8 cellular contexts compared by ENCODE assay signal in the genomic region with DNA sequence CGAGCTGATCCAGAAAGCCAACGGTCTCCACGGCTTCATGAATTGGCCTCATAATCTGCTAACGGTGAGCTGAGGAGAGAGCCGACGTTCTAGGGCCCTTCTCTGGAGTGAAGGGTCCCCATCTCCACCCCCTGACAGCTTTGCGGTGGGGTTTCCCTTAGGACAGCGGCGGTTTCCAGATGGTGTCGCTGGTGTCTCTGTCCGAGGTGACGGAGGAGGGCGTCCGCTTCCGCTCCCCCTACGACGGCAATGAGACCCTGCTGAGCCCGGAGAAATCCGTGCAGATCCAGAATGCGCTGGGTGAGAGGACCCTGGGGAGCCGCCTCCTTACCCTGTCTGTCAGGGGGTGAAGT. TPM values are rescaled to one million over a fixed set of nuclear protein-coding genes. Genes with fewer than 3 reads are reported as not detected.
DNase-seq lines count a peak whose midpoint lies in the region; ATAC-seq and TF ChIP-seq lines count a peak whose summit lies in the region.

No MANE protein-coding gene starts in this region.

- H3K4me2 ChIP-seq in mesenchymal stem cell (ENCODE audit: low read length, poor library complexity, severe bottlenecking): peak overlapping the region; percentile 96

- H3K27ac Mint-ChIP-seq in type B pancreatic cell: peak overlapping the region; percentile 69

- peaks cover 3% of the 10 kb centered on the region for H3K4me1 ChIP-seq in colonic mucosa
- peaks cover 5% of the 10 kb centered on the region for H3K4me1 ChIP-seq in mesenchymal stem cell (ENCODE audit: control insufficient read depth, insufficient read depth, low read depth, low read length)

- H3K14ac ChIP-seq in mesenchymal stem cell (ENCODE audit: low read length in 2 of 2): no peak overlapping the region

- H3K4me3 Mint-ChIP-seq in type B pancreatic cell: peak overlapping the region; percentile 94

- no peak overlapping the region for H2BK120ac ChIP-seq in mesenchymal stem cell (ENCODE audit: low read depth, low read length)

- peak; percentile 28 for ATAC-seq in HG02642 (IDR thresholded peaks at IDR 0.05; ENCODE audit: poor library complexity, unreplicated experiment)

- no peak for TF ChIP-seq CTCF in colonic mucosa (IDR thresholded peaks at IDR 0.05)
- no peak for TF ChIP-seq CTCF in type B pancreatic cell (conservative IDR thresholded peaks at IDR 0.05)

- no peaks in the 10 kb centered on the region for H3K9me3 ChIP-seq in colonic mucosa
- H3K9me3 ChIP-seq in mesenchymal stem cell (ENCODE audit: control insufficient read depth, low read length): no peaks in the 10 kb centered on the region

- no peak overlapping the region for H3K4ac ChIP-seq in mesenchymal stem cell (ENCODE audit: low read depth in 1 of 2, low read length in 2 of 2)

- H2AK5ac ChIP-seq in mesenchymal stem cell (ENCODE audit: low read length, severe bottlenecking): no peak overlapping the region

- WGBS in mesenchymal stem cell: under 1% methylated on average over 21 of the region's 21 CpGs

- peaks cover 11% of the 10 kb centered on the region for H3K79me1 ChIP-seq in mesenchymal stem cell (replicated peaks; ENCODE audit: low read length, poor library complexity, severe bottlenecking)

- no peak overlapping the region for H3K23ac ChIP-seq in mesenchymal stem cell (ENCODE audit: low read length in 2 of 2)

- H3K9ac ChIP-seq in colonic mucosa (ENCODE audit: low read depth in 2 of 2, low read length in 2 of 2): peak overlapping the region; percentile 80 to 84
- peak overlapping the region; percentile 92 for H3K9ac ChIP-seq in mesenchymal stem cell (ENCODE audit: low read length)

- H3K36me3 Mint-ChIP-seq in type B pancreatic cell: no peaks in the 10 kb centered on the region

- H4K91ac ChIP-seq in mesenchymal stem cell (ENCODE audit: low read length): no peak overlapping the region

- no peaks in the 10 kb centered on the region for H3K27me3 Mint-ChIP-seq in type B pancreatic cell

- peaks cover 11% of the 10 kb centered on the region for H3K4me1 Mint-ChIP-seq in type B pancreatic cell (ENCODE audit: unreplicated experiment)

- peak; percentile 59 for DNase-seq in NCI-H1092 treated with DMSO at 0.1 percent for 48 hours (lab: John Stamatoyannopoulos, UW)
- no peak for DNase-seq in NCI-H1092 (lab: John Stamatoyannopoulos, UW)
- DNase-seq in colonic mucosa: peak; percentile 41
- DNase-seq in mesenchymal stem cell: peak; percentile 40
- DNase-seq in type B pancreatic cell (ENCODE audit: extremely low spot score, unreplicated experiment): no peak
- DNase-seq in HT-29 (ENCODE audit: low spot score): no peak

- H3K4me3 ChIP-seq in colonic mucosa (peak overlapping the region; percentile 97), mesenchymal stem cell (ENCODE audit: insufficient read depth in 1 of 2, low read depth in 1 of 2, low read length in 2 of 2) (peak overlapping the region; percentile 92 to 93)

- H2BK12ac ChIP-seq in mesenchymal stem cell (ENCODE audit: low read length in 2 of 2): no peak overlapping the region

- H3K36me3 ChIP-seq in colonic mucosa (no peaks in the 10 kb centered on the region), mesenchymal stem cell (ENCODE audit: control insufficient read depth in 1 of 2, insufficient read depth in 2 of 2, low read depth in 1 of 2, low read length in 2 of 2) (peaks cover under 1 to 4% of the 10 kb centered on the region in 2 experiments)

- no peak overlapping the region for H2BK5ac ChIP-seq in mesenchymal stem cell (ENCODE audit: low read depth, low read length, poor library complexity, severe bottlenecking)

- peak overlapping the region; percentile 100 for H2AFZ ChIP-seq in mesenchymal stem cell (ENCODE audit: low read depth, low read length)

- intact Hi-C loops in colonic mucosa (cut with DNase I): no loop called here

- H3K27ac ChIP-seq in colonic mucosa (no peak overlapping the region), mesenchymal stem cell (ENCODE audit: low read length, poor library complexity, severe bottlenecking) (no peak overlapping the region)

- peak overlapping the region; percentile 93 for H4K8ac ChIP-seq in mesenchymal stem cell (ENCODE audit: low read length)

- no peaks in the 10 kb centered on the region for H3K27me3 ChIP-seq in colonic mucosa
- H3K27me3 ChIP-seq in mesenchymal stem cell (ENCODE audit: control insufficient read depth in 1 of 2, insufficient read depth in 1 of 2, low read length in 2 of 2): peaks cover 0 to 4% of the 10 kb centered on the region in 2 experiments

- peak overlapping the region in 1 of 2 experiments; percentile 33 for H3K18ac ChIP-seq in mesenchymal stem cell (ENCODE audit: low read depth in 1 of 2, low read length in 2 of 2)

- no peak overlapping the region for H2BK15ac ChIP-seq in mesenchymal stem cell (ENCODE audit: low read depth, poor library complexity, severe bottlenecking)

- H3K9me3 Mint-ChIP-seq in type B pancreatic cell: no peaks in the 10 kb centered on the region

TF ChIP-seq in PFSK-1, 5 proteins besides CTCF, POLR2A, EP300 and RAD21:
- TF ChIP-seq SIN3A (IDR thresholded peaks at IDR 0.05; ENCODE audit: borderline replicate concordance, insufficient read depth, low read length): no peak
- TF ChIP-seq, protein P1, sequence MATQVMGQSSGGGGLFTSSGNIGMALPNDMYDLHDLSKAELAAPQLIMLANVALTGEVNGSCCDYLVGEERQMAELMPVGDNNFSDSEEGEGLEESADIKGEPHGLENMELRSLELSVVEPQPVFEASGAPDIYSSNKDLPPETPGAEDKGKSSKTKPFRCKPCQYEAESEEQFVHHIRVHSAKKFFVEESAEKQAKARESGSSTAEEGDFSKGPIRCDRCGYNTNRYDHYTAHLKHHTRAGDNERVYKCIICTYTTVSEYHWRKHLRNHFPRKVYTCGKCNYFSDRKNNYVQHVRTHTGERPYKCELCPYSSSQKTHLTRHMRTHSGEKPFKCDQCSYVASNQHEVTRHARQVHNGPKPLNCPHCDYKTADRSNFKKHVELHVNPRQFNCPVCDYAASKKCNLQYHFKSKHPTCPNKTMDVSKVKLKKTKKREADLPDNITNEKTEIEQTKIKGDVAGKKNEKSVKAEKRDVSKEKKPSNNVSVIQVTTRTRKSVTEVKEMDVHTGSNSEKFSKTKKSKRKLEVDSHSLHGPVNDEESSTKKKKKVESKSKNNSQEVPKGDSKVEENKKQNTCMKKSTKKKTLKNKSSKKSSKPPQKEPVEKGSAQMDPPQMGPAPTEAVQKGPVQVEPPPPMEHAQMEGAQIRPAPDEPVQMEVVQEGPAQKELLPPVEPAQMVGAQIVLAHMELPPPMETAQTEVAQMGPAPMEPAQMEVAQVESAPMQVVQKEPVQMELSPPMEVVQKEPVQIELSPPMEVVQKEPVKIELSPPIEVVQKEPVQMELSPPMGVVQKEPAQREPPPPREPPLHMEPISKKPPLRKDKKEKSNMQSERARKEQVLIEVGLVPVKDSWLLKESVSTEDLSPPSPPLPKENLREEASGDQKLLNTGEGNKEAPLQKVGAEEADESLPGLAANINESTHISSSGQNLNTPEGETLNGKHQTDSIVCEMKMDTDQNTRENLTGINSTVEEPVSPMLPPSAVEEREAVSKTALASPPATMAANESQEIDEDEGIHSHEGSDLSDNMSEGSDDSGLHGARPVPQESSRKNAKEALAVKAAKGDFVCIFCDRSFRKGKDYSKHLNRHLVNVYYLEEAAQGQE (IDR thresholded peaks at IDR 0.05; ENCODE audit: insufficient read depth in 1 of 2, low read depth in 2 of 2, low read length in 2 of 2): peak; percentile 74 to 84

RNA-seq across cellular contexts. Expression of gene QTRT1, which starts 0.7 kb away (rescaled TPM):
- 120 TPM for polyA plus RNA-seq in PFSK-1 (2012; ENCODE audit: insufficient read length, low read depth)
- total RNA-seq in colonic mucosa: 10 to 100 TPM; 74.9 to 94.1 TPM
- 15.1 TPM for polyA plus RNA-seq in mesenchymal stem cell (2013, experiment 1 of 2)
- polyA plus RNA-seq in mesenchymal stem cell (2013, experiment 2 of 2): 14.3 TPM
- 39.2 and 67.7 TPM in 2 replicates for total RNA-seq in type B pancreatic cell (ENCODE audit: low replicate concordance)
- 32.7 and 36.0 TPM in 2 replicates for total RNA-seq in HT-29 (2014; rRNA removed; shearing (Covaris generic))

RNA-seq across cellular contexts. Expression of gene DNM2, which starts 15.9 kb away (rescaled TPM):
- 265 TPM for polyA plus RNA-seq in PFSK-1 (2012; ENCODE audit: insufficient read length, low read depth)
- total RNA-seq in colonic mucosa (100 to 1,000 TPM; 450 to 461 TPM), type B pancreatic cell (ENCODE audit: low replicate concordance) (119 and 123 TPM in 2 replicates)
- polyA plus RNA-seq in mesenchymal stem cell (2013, experiment 1 of 2): 71.1 TPM
- polyA plus RNA-seq in mesenchymal stem cell (2013, experiment 2 of 2): 70.3 TPM
- 180 and 196 TPM in 2 replicates for total RNA-seq in HT-29 (2014; rRNA removed; shearing (Covaris generic))

RNA-seq across cellular contexts. Expression of gene ILF3, which starts 47.8 kb away (rescaled TPM):
- polyA plus RNA-seq in PFSK-1 (2012; ENCODE audit: insufficient read length, low read depth): 329 TPM
- 100 to 1,000 TPM; 143 to 271 TPM for total RNA-seq in colonic mucosa
- 127 TPM for polyA plus RNA-seq in mesenchymal stem cell (2013, experiment 1 of 2)
- 122 TPM for polyA plus RNA-seq in mesenchymal stem cell (2013, experiment 2 of 2)
- total RNA-seq in type B pancreatic cell (ENCODE audit: low replicate concordance): 297 and 524 TPM in 2 replicates
- 170 and 198 TPM in 2 replicates for total RNA-seq in HT-29 (2014; rRNA removed; shearing (Covaris generic))

Comparison
In these comparisons a context has a peak if more than half of its experiments do, and no peak if none do; other contexts are left out.
1. DNase-seq: peak in NCI-H1092 treated with DMSO at 0.1 percent for 48 hours (single experiment), colonic mucosa (single experiment) and mesenchymal stem cell (single experiment); none in NCI-H1092 (single experiment), type B pancreatic cell (single experiment) and HT-29 (single experiment).